Comparison of ENCODE assay signal across 8 cellular contexts in the genomic region with DNA sequence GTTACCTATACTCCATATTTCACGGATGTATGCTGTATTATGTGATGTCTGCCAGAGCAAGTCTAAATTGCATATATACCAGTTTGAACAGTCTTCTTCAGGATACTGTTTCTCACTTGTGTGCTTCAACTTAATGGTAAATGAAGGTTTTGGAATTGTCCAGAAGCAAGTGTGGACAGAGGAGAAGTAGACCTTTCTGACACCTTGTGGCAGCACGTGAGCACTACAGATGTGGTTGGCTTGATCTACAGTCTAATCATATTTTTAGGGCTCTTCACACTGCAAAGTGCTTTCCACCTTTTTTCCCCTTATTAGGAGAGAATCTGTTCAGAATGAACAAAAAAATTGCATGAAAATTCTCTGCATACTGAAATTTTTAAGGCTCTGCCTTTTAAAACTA. TPM values are rescaled to one million over a fixed set of nuclear protein-coding genes. Genes with fewer than 3 reads are reported as not detected.
DNase-seq lines count a peak whose midpoint lies in the region; ATAC-seq and TF ChIP-seq lines count a peak whose summit lies in the region.

No MANE protein-coding gene starts in this region.

- in situ Hi-C loops in GM23248 (cut with MboI): loop anchor here (10.0 kb wide), 1 partner anchor 186 kb away; no protein-coding TSS in a partner anchor

- H3K4me2 ChIP-seq in GM23248 (ENCODE audit: unreplicated experiment): no peak overlapping the region
- H3K4me2 ChIP-seq in neural cell (ENCODE audit: low read length): no peak overlapping the region

- DNase-seq in CD8-positive, alpha-beta memory T cell: peak; percentile 19 to 63 (median 41)
- DNase-seq in GM23248 (peak; percentile 71), NCI-H446 treated with DMSO at 0.1 percent for 48 hours (lab: John Stamatoyannopoulos, UW) (peak; percentile 5), esophagus squamous epithelium (lab: John Stamatoyannopoulos, UW) (no peak), cerebellar nuclear complex (lab: John Stamatoyannopoulos, UW) (no peak)
- DNase-seq in activated CD4-positive, alpha-beta T cell treated with anti-CD3 and anti-CD28 coated beads, Interleukin-2, amount 50 U/mL, for 48 hours: peak; percentile 50 to 59

- no peak overlapping the region for H3K4me3 ChIP-seq in CD8-positive, alpha-beta memory T cell (ENCODE audit: low read length)
- H3K4me3 ChIP-seq in GM23248 (no peak overlapping the region), esophagus squamous epithelium (no peak overlapping the region), neural cell (ENCODE audit: low read length) (no peak overlapping the region)

- no peaks in the 10 kb centered on the region for H3K9me2 ChIP-seq in GM23248 (ENCODE audit: insufficient read depth)
- no peaks in the 10 kb centered on the region for H3K9me2 ChIP-seq in neural cell (ENCODE audit: insufficient read depth, low read length)

- H3K9ac ChIP-seq in GM23248 (no peak overlapping the region), neural cell (ENCODE audit: low read length) (no peak overlapping the region)

- H3F3A ChIP-seq in GM23248 (ENCODE audit: insufficient read depth) (peaks cover 23% of the 10 kb centered on the region), neural cell (ENCODE audit: insufficient read depth, low read length, poor library complexity, severe bottlenecking) (no peaks in the 10 kb centered on the region)

- ATAC-seq in HG03439 (IDR thresholded peaks at IDR 0.05; ENCODE audit: unreplicated experiment): no peak

- H3K36me3 ChIP-seq in CD8-positive, alpha-beta memory T cell (ENCODE audit: insufficient read depth, low read length): peaks cover 19% of the 10 kb centered on the region
- H3K36me3 ChIP-seq in GM23248 (ENCODE audit: low read depth) (no peaks in the 10 kb centered on the region), esophagus squamous epithelium (peaks cover 0 to 49% (median 6%) of the 10 kb centered on the region in 3 donors), neural cell (ENCODE audit: insufficient read depth, low read length) (no peaks in the 10 kb centered on the region)

- no peaks in the 10 kb centered on the region for H3K9me3 Mint-ChIP-seq in CD8-positive, alpha-beta memory T cell

- POLR2A ChIA-PET in CD8-positive, alpha-beta memory T cell (lab: Charles Lee): no interaction called here

- peaks cover 4 to 49% (median 13%) of the 10 kb centered on the region in 3 donors for H3K36me3 Mint-ChIP-seq in CD8-positive, alpha-beta memory T cell

- intact Hi-C loops in esophagus squamous epithelium (cut with DNase I): no loop called here

- 75 to 77% methylated on average over 2 of the region's 2 CpGs for WGBS in GM23248 (ENCODE audit: low coverage in 1 of 2, low lambda C conversion rate in 2 of 2, missing lambda C conversion rate in 2 of 2), 2 experiments
- WGBS in esophagus squamous epithelium, 2 donors: 32 to 35% methylated on average over 2 of the region's 2 CpGs

- no peaks in the 10 kb centered on the region for H3K27me3 Mint-ChIP-seq in CD8-positive, alpha-beta memory T cell

- no peaks in the 10 kb centered on the region for H4K20me1 ChIP-seq in GM23248 (ENCODE audit: insufficient read depth)
- no peaks in the 10 kb centered on the region for H4K20me1 ChIP-seq in neural cell (ENCODE audit: insufficient read depth)

- TF ChIP-seq EP300 in neural cell (conservative IDR thresholded peaks at IDR 0.05; ENCODE audit: poor library complexity, severe bottlenecking): no peak

- H3K27me3 ChIP-seq in CD8-positive, alpha-beta memory T cell (ENCODE audit: insufficient read depth, low read length, poor library complexity, severe bottlenecking): no peaks in the 10 kb centered on the region
- no peaks in the 10 kb centered on the region for H3K27me3 ChIP-seq in GM23248 (replicated peaks; ENCODE audit: insufficient read depth)
- H3K27me3 ChIP-seq in esophagus squamous epithelium: no peaks in the 10 kb centered on the region
- H3K27me3 ChIP-seq in neural cell (ENCODE audit: insufficient read depth, low read depth, low read length): no peaks in the 10 kb centered on the region

- TF ChIP-seq RAD21 in neural cell (conservative IDR thresholded peaks at IDR 0.05): peak; percentile 26

- H3K4me1 Mint-ChIP-seq in CD8-positive, alpha-beta memory T cell: peaks cover 45 to 76% (median 50%) of the 10 kb centered on the region in 3 donors

- H3K79me2 ChIP-seq in GM23248 (ENCODE audit: insufficient read depth) (peaks cover 100% of the 10 kb centered on the region), neural cell (replicated peaks; ENCODE audit: insufficient read depth, low read length) (peaks cover 88% of the 10 kb centered on the region)

- H3K4me1 ChIP-seq in CD8-positive, alpha-beta memory T cell (ENCODE audit: insufficient read depth, low read length): peaks cover 42% of the 10 kb centered on the region
- peaks cover 20% of the 10 kb centered on the region for H3K4me1 ChIP-seq in GM23248 (ENCODE audit: insufficient read depth)
- peaks cover 12 to 88% (median 36%) of the 10 kb centered on the region in 3 donors for H3K4me1 ChIP-seq in esophagus squamous epithelium

- TF ChIP-seq POLR2A in esophagus squamous epithelium (IDR thresholded peaks at IDR 0.05): no peak

- CTCF ChIA-PET in CD8-positive, alpha-beta memory T cell (lab: Charles Lee): interaction anchor here (0.9 to 4.7 kb wide), 8 partner anchors 9 to 193 kb away, joined by 3 to 26 read pairs (median 4); a partner anchor contains a TSS

- H3K27ac ChIP-seq in CD8-positive, alpha-beta memory T cell (ENCODE audit: low read depth, low read length): no peak overlapping the region
- H3K27ac ChIP-seq in GM23248: no peak overlapping the region
- H3K27ac ChIP-seq in esophagus squamous epithelium: peak overlapping the region in 3 of 4 donors; percentile 10 to 60 (median 42)
- H3K27ac ChIP-seq in neural cell (ENCODE audit: low read length): no peak overlapping the region

- H3K4me3 Mint-ChIP-seq in CD8-positive, alpha-beta memory T cell: peak overlapping the region in 1 of 7 donors; percentile 1

- peak; percentile 24 to 83 (median 76) for TF ChIP-seq CTCF in esophagus squamous epithelium (IDR thresholded peaks at IDR 0.05)
- TF ChIP-seq CTCF in neural cell (IDR thresholded peaks at IDR 0.05; ENCODE audit: poor library complexity, severe bottlenecking): peak; percentile 49

- H2AFZ ChIP-seq in GM23248: no peak overlapping the region
- no peak overlapping the region for H2AFZ ChIP-seq in neural cell (ENCODE audit: low read depth, low read length)

- H3K9me3 ChIP-seq in CD8-positive, alpha-beta memory T cell (ENCODE audit: low read length): no peaks in the 10 kb centered on the region
- H3K9me3 ChIP-seq in GM23248 (ENCODE audit: low read depth) (no peaks in the 10 kb centered on the region), esophagus squamous epithelium (no peaks in the 10 kb centered on the region), neural cell (ENCODE audit: low read length) (no peaks in the 10 kb centered on the region)

- peak overlapping the region in 7 of 8 donors; percentile 66 to 85 (median 73) for H3K27ac Mint-ChIP-seq in CD8-positive, alpha-beta memory T cell

TF ChIP-seq in neural cell, 6 proteins besides CTCF, POLR2A, EP300 and RAD21:
- peak; percentile 50 for TF ChIP-seq SMC3 (conservative IDR thresholded peaks at IDR 0.05; ENCODE audit: poor library complexity)
- TF ChIP-seq MXI1 (conservative IDR thresholded peaks at IDR 0.05; ENCODE audit: poor library complexity, severe bottlenecking): no peak

RNA-seq across cellular contexts. Expression of a gene that starts 10.9 kb away (rescaled TPM):
- total RNA-seq in CD8-positive, alpha-beta memory T cell: 10 to 100 TPM; 19.6 to 23.0 TPM
- polyA plus RNA-seq in CD8-positive, alpha-beta memory T cell: 32.2 TPM
- total RNA-seq in GM23248 (2014; rRNA removed; shearing (Covaris generic)): 35.1 and 38.7 TPM in 2 replicates
- polyA plus RNA-seq in GM23248 (2016; fragmentation: Nextera tagmentation; extraction: Ambion mirVana): 15.2 and 17.4 TPM in 2 replicates
- total RNA-seq in esophagus squamous epithelium: 10 to 100 TPM; 31.9 to 50.5 (median 43.1) TPM
- 56.6 and 65.4 TPM in 2 replicates for polyA plus RNA-seq in neural cell
- 96.9 and 108 TPM in 2 replicates for polyA minus RNA-seq in neural cell

RNA-seq across cellular contexts. Expression of a gene that starts 54.3 kb away (rescaled TPM):
- total RNA-seq in CD8-positive, alpha-beta memory T cell: 10 to 100 TPM; 30.6 to 30.8 TPM
- polyA plus RNA-seq in CD8-positive, alpha-beta memory T cell: 2.4 TPM
- 3.0 and 3.3 TPM in 2 replicates for total RNA-seq in GM23248 (2014; rRNA removed; shearing (Covaris generic))
- polyA plus RNA-seq in GM23248 (2016; fragmentation: Nextera tagmentation; extraction: Ambion mirVana) (5.2 and 5.3 TPM in 2 replicates), neural cell (0.72 and 2.1 TPM in 2 replicates)
- total RNA-seq in esophagus squamous epithelium: 1 to 10 TPM; 2.4 to 6.6 (median 4.3) TPM
- 1.7 and 2.4 TPM in 2 replicates for polyA minus RNA-seq in neural cell

Comparison
In these comparisons a context has a peak if more than half of its experiments do, and no peak if none do; other contexts are left out.
1. DNase-seq: peak in CD8-positive, alpha-beta memory T cell (5 of 5), GM23248 (single experiment), NCI-H446 treated with DMSO at 0.1 percent for 48 hours (single experiment) and activated CD4-positive, alpha-beta T cell treated with anti-CD3 and anti-CD28 coated beads, Interleukin-2, amount 50 U/mL, for 48 hours (2 of 2); none in esophagus squamous epithelium (single experiment) and cerebellar nuclear complex (0 of 2).
2. H3K27ac ChIP-seq: peak in esophagus squamous epithelium (3 of 4); none in CD8-positive, alpha-beta memory T cell (single experiment), GM23248 (single experiment) and neural cell (single experiment).